Comparison of ENCODE assay signal across 9 cellular contexts in the genomic region with DNA sequence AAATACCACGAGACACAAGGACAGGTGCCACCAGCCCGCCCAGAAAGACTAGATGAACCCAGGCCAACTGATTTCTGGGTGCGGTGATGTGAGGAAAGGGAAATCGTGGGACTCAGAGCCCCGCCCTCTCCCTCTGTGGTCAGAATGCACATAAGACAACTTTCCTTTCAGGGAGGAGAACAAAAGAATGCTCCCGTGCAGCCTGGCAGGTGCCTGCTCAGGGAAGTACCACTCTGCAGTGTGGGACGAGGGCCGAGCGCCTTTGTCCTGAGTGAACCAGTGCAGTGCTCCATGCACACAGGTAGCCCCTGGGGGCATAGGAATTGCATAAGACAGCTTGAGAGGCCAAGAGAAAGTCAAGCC.
A peak's percentile ranks its signal among the peaks of the same experiment; 100 is the strongest.
DNase-seq lines count a peak whose midpoint lies in the region; TF ChIP-seq lines count a peak whose summit lies in the region.
"Had no signal": no experiment of that assay in that cellular context is flagged by ENCODE, and none has a peak within 500 bp of the region (broad histone marks: within the 10 kb centered on the region; RNA-seq: fewer than 3 reads in every experiment).

No MANE protein-coding gene starts in this region.

- BruUV-seq in Calu3 (replicated peaks; lab: Mats Ljungman, UMichigan), result no TSS peak

- no peaks in the 10 kb centered on the region for H3K9me3 Mint-ChIP-seq in Calu3 (ENCODE audit: low read depth, unreplicated experiment)

- H3K27ac ChIP-seq in KMS-11, result no peak overlapping the region

- no peaks in the 10 kb centered on the region for H4K20me1 ChIP-seq in KMS-11 (ENCODE audit: insufficient read depth)

- peak overlapping the region; percentile 45; the same call in 1 of the 2 replicates for H3K4me2 ChIP-seq in KMS-11
- H3K4me2 ChIP-seq: smooth muscle cell had no signal

- intact Hi-C loops in Calu3 (cut with micrococcal nuclease; ENCODE audit: unreplicated experiment), result no loop called here

- CTCF ChIA-PET in Calu3 (lab: Charles Lee), result no interaction called here

- H2AFZ ChIP-seq in KMS-11 (ENCODE audit: low read depth), result no peak overlapping the region

- peaks cover 22% of the 10 kb centered on the region for H3K4me1 ChIP-seq in KMS-11 (ENCODE audit: low read depth, poor library complexity, severe bottlenecking)
- peaks cover 55% of the 10 kb centered on the region for H3K4me1 ChIP-seq in mucosa of stomach (ENCODE audit: control insufficient read depth, insufficient read depth, low read length)

- peaks cover 25% of the 10 kb centered on the region for H3K4me1 Mint-ChIP-seq in Calu3 (ENCODE audit: low read depth, unreplicated experiment)

- DNase-seq in Calu3 (peak; percentile 54), activated T-helper 1 cell treated with Interleukin-2 at 50 U/mL for 16 hours (ENCODE audit: low read depth) (peak; percentile 33), AG08395 (ENCODE audit: low spot score) (no peak), activated gamma-delta T cell treated with Interleukin-2 at 50 U/mL for 16 hours (no peak), NCI-H510A treated with DMSO at 0.1 percent for 48 hours (lab: John Stamatoyannopoulos, UW) (no peak), amygdala (lab: John Stamatoyannopoulos, UW) (no peak)

- H3K27me3 ChIP-seq in KMS-11 (ENCODE audit: insufficient read depth, low read depth), result no peaks in the 10 kb centered on the region; the same call in 1 of the 2 replicates
- no peaks in the 10 kb centered on the region for H3K27me3 ChIP-seq in mucosa of stomach (ENCODE audit: control insufficient read depth, insufficient read depth, low read length)

- no peaks in the 10 kb centered on the region for H3K79me2 ChIP-seq in KMS-11 (ENCODE audit: insufficient read depth, low read depth)

- H3K36me3 Mint-ChIP-seq in Calu3 (ENCODE audit: insufficient read depth, unreplicated experiment), result no peaks in the 10 kb centered on the region

- H3K4me3 Mint-ChIP-seq in Calu3 (ENCODE audit: low read depth, unreplicated experiment), result no peak overlapping the region

- H3K9ac ChIP-seq in KMS-11 (no peak overlapping the region), mucosa of stomach (ENCODE audit: low read length) (peak overlapping the region; percentile 10)

- no peaks in the 10 kb centered on the region for H3K27me3 Mint-ChIP-seq in Calu3 (ENCODE audit: unreplicated experiment)

- H3K4me3 ChIP-seq in KMS-11 (IDR thresholded peaks at IDR 0.05; ENCODE audit: insufficient read depth, low read depth, low read length) (no peak overlapping the region), mucosa of stomach (ENCODE audit: low read length) (no peak overlapping the region)
- H3K4me3 ChIP-seq: smooth muscle cell had no signal

- H3K9me3 ChIP-seq in mucosa of stomach (ENCODE audit: control insufficient read depth, low read length), result no peaks in the 10 kb centered on the region

- TF ChIP-seq CTCF in Calu3 (IDR thresholded peaks at IDR 0.05; ENCODE audit: unreplicated experiment), result no peak
- no peak for TF ChIP-seq CTCF in KMS-11 (conservative IDR thresholded peaks at IDR 0.05; ENCODE audit: low read depth, low read length)

- H3K27ac Mint-ChIP-seq in Calu3 (ENCODE audit: unreplicated experiment), result peak overlapping the region; percentile 47

- H3K36me3 ChIP-seq in KMS-11 (ENCODE audit: insufficient read depth) (no peaks in the 10 kb centered on the region), mucosa of stomach (ENCODE audit: control insufficient read depth, insufficient read depth, low read length) (no peaks in the 10 kb centered on the region)

Comparison
In these comparisons a context has a peak if more than half of its experiments do, and no peak if none do; other contexts are left out.
1. DNase-seq: peak in Calu3 (single experiment) and activated T-helper 1 cell treated with Interleukin-2 at 50 U/mL for 16 hours (single experiment); none in AG08395 (single experiment), activated gamma-delta T cell treated with Interleukin-2 at 50 U/mL for 16 hours (single experiment), NCI-H510A treated with DMSO at 0.1 percent for 48 hours (single experiment) and amygdala (0 of 56).